In genomic region chr2:9554841-9555337, GRCh38 we compare ENCODE assay signal across 8 cellular contexts. TPM values are rescaled to one million over a fixed set of nuclear protein-coding genes. Genes with fewer than 3 reads are reported as not detected.
DNase-seq lines count a peak whose midpoint lies in the region; ATAC-seq, FAIRE-seq and TF ChIP-seq lines count a peak whose summit lies in the region.

No MANE protein-coding gene starts in this region.

- H3K27ac Mint-ChIP-seq in activated naive CD8-positive, alpha-beta T cell: peak overlapping the region; percentile 96

- peak; percentile 50 for FAIRE-seq in GM18507 (lab: Jason Lieb, UNC)

- H4K20me1 ChIP-seq in OCI-LY7 (ENCODE audit: insufficient read depth, low read length): peaks cover 15% of the 10 kb centered on the region; the same call in 1 of the 2 replicates

- WGBS in heart left ventricle, 4 donors: 0 to 4% (median 1%) methylated on average over 11 of the region's 11 CpGs

- H3K9me3 ChIP-seq in OCI-LY7 (ENCODE audit: low read length) (no peaks in the 10 kb centered on the region), heart left ventricle (no peaks in the 10 kb centered on the region)

- peaks cover 71% of the 10 kb centered on the region for H3K79me2 ChIP-seq in OCI-LY7 (ENCODE audit: insufficient read depth, low read depth, low read length)

- peaks cover 52% of the 10 kb centered on the region for H3K4me1 Mint-ChIP-seq in activated naive CD8-positive, alpha-beta T cell (ENCODE audit: low read depth)

- peaks cover 37% of the 10 kb centered on the region for H3K4me1 ChIP-seq in OCI-LY7 (ENCODE audit: insufficient read depth, low read length, poor library complexity, severe bottlenecking)
- peaks cover 11 to 66% (median 40%) of the 10 kb centered on the region in 12 donors for H3K4me1 ChIP-seq in heart left ventricle

- DNase-seq in GM18507 (ENCODE audit: extremely low spot score, insufficient read length, low read depth) (no peak), OCI-LY7 (ENCODE audit: low spot score) (peak; percentile 61), heart left ventricle (peak in 3 of 5 donors; percentile 37 to 50 (median 45)), pulmonary artery endothelial cell (ENCODE audit: low read depth, low spot score) (peak; percentile 57), superior temporal gyrus (ENCODE audit: extremely low spot score) (no peak)

- no peak for TF ChIP-seq CTCF in 22Rv1 (IDR thresholded peaks at IDR 0.05)
- TF ChIP-seq CTCF in OCI-LY7 (conservative IDR thresholded peaks at IDR 0.05; ENCODE audit: low read length): no peak
- TF ChIP-seq CTCF in heart left ventricle (IDR thresholded peaks at IDR 0.05): no peak

- H3K27me3 ChIP-seq in heart left ventricle: no peaks in the 10 kb centered on the region

- H3K4me2 ChIP-seq in OCI-LY7 (ENCODE audit: low read length): peak overlapping the region; percentile 85

- no peaks in the 10 kb centered on the region for H3K27me3 Mint-ChIP-seq in activated naive CD8-positive, alpha-beta T cell

- H3K9me3 Mint-ChIP-seq in activated naive CD8-positive, alpha-beta T cell (ENCODE audit: low read depth): no peaks in the 10 kb centered on the region

- POLR2A ChIA-PET in OCI-LY7 (lab: Charles Lee): interaction anchor here (1.0 to 5.0 kb wide), 6 partner anchors 11 to 76 kb away, joined by 3 to 50 read pairs (median 6); no protein-coding TSS in a partner anchor

- H2AFZ ChIP-seq in OCI-LY7 (ENCODE audit: low read length): 0 out of 2 replicates have a peak overlapping the region, but pooled peaks have one; percentile 19

- H3K9me2 ChIP-seq in OCI-LY7 (ENCODE audit: insufficient read depth, low read length): no peaks in the 10 kb centered on the region

- H3K27ac ChIP-seq in 22Rv1 (peak overlapping the region; percentile 93), OCI-LY7 (ENCODE audit: low read depth, low read length, poor library complexity, severe bottlenecking) (peak overlapping the region; percentile 97), heart left ventricle (peak overlapping the region; percentile 98 to 100 (median 99))

- CTCF ChIA-PET in OCI-LY7 (lab: Charles Lee; ENCODE audit: unreplicated experiment): interaction anchor here (0.9 kb wide), 1 partner anchor 9 kb away, joined by 3 read pairs; no protein-coding TSS in a partner anchor

- peak overlapping the region; percentile 100 for H3K4me3 Mint-ChIP-seq in activated naive CD8-positive, alpha-beta T cell

- ATAC-seq in heart left ventricle: peak in 3 of 4 donors; percentile 1 to 25 (median 9)
- no peak for ATAC-seq in GM18867 (IDR thresholded peaks at IDR 0.05; ENCODE audit: unreplicated experiment)

- no peak for TF ChIP-seq POLR2A in heart left ventricle (IDR thresholded peaks at IDR 0.05)

- H3K36me3 ChIP-seq in OCI-LY7 (ENCODE audit: insufficient read depth, low read length) (peaks cover 14% of the 10 kb centered on the region), heart left ventricle (no peaks in the 10 kb centered on the region)

- intact Hi-C loops in OCI-LY7 (cut with micrococcal nuclease; ENCODE audit: unreplicated experiment): loop anchor here (1.0 to 10.0 kb wide), 3 partner anchors 76 to 490 kb away; partner anchors contain the start of genes CPSF3, ITGB1BP1, KLF11 and YWHAQ
- intact Hi-C loops in heart left ventricle (cut with DNase I): loop anchor here in 8 of 10 donors (2.0 to 10.0 kb wide), 9 partner anchors 52 to 408 kb away; partner anchors contain the start of gene YWHAQ (in 6 of the 8)

- H3K36me3 Mint-ChIP-seq in activated naive CD8-positive, alpha-beta T cell: peaks cover 3% of the 10 kb centered on the region

- BruUV-seq in OCI-LY7 (replicated peaks; lab: Mats Ljungman, UMichigan): no TSS peak

- peak overlapping the region; percentile 89 for H3K4me3 ChIP-seq in OCI-LY7 (ENCODE audit: low read depth, low read length, poor library complexity, severe bottlenecking)
- H3K4me3 ChIP-seq in heart left ventricle: peak overlapping the region; percentile 53 to 98 (median 90)

RNA-seq across cellular contexts. Expression of gene ADAM17, which starts 0.7 kb away (rescaled TPM):
- 46.9 and 50.5 TPM in 2 replicates for total RNA-seq in OCI-LY7 (2014; rRNA removed; shearing (Covaris generic))
- total RNA-seq in OCI-LY7 (2022) (83.3 and 83.9 TPM in 2 replicates), heart left ventricle (10 to 100 TPM in 8 of 9 donors, 1 to 10 TPM in 1; 8.9 to 22.4 (median 15.1) TPM), pulmonary artery endothelial cell (50.5 and 72.9 TPM in 2 replicates)
- polyA plus RNA-seq in heart left ventricle: 10 to 100 TPM in 1 of 2 donors, 1 to 10 TPM in 1; 6.5 to 12.1 TPM

Comparison
In these comparisons a context has a peak if more than half of its experiments do, and no peak if none do; other contexts are left out.
1. DNase-seq: peak in OCI-LY7 (single experiment), heart left ventricle (3 of 5) and pulmonary artery endothelial cell (single experiment); none in GM18507 (single experiment) and superior temporal gyrus (single experiment).
2. Peak in every context shown above with its lines, with median percentiles within 50 percentile points of each other: H3K27ac ChIP-seq.